ENCODE assay signal across 1 cellular context in the genomic region with DNA sequence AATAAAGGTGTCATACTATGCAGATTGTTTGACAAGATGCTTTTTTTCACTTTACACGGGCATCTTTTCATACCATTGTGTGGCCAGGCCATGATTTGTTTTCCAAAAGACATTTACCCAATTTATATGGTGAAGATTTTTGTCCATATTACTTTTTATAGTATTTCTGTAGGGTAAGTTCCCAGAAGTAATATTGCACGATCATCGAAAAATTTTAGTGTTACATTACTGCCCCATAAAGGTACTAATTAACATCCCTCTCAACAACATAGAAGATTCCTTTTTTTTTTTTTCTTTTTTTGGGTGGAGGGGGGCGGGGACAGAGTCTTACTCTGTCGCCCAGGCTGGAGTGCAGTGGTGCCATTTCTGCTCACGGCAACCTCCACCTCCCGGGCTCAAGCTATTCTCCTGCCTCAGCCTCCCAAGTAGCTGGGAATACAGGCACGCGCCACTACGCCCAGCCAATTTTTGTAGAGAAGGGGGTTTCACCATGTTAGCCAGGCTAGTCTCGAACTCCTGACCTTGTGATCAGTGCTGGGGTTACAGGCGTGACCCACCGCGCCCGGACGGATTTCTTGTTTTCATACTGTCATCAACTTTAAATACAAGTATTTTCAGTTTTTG.
TF ChIP-seq lines count a peak whose summit lies in the region.

No MANE protein-coding gene starts in this region.

TF ChIP-seq in H1, 55 proteins besides CTCF, POLR2A, EP300 and RAD21:
- TF ChIP-seq MAFK (IDR thresholded peaks at IDR 0.05; ENCODE audit: low read depth, low read length) (peak; percentile 23; the same call in 1 of the 2 replicates), BCL11A (IDR thresholded peaks at IDR 0.05; ENCODE audit: low read depth in 2 of 2, low read length in 2 of 2) (no peak)
